ENCODE assay signal across 7 cellular contexts in the genomic region with DNA sequence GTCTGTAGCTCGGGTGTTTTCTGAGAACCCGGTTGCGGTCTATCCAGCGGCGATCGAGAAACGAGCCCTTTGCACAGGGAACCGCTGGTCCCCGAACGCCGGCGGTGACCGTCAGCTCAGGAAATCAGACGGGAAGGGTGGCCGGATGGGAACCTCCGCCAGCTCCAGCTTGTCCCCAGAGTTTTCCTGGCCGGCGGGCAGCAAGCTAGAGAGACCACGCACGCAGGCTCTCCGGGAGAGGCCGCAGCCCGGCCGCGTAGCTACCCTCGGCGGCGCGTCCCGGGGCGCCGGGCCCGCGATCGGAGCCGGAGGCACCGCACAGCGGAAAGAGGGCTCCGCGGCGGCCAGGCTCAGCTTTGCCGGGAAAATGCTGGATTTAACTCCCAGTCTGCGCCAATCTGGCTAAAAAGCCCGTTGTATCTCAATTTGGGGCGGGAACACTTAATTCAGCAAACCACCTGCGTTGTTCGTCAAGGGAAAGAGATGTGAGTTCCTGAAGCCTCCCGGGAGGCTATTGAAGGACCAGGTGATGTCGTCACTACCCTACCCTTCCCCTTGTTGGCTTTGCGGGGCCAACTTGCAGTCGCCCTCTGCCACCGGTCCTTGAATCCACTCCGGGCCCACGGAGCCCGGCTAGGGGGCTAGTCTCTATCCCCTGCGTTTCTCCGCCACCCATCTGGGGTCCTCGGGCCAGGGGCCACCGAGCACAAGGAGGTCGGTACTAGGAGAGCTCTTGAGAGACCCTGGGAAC.
DNase-seq lines count a peak whose midpoint lies in the region; ATAC-seq and TF ChIP-seq lines count a peak whose summit lies in the region.

No MANE protein-coding gene starts in this region.

- TF ChIP-seq CTCF in GM13976 (IDR thresholded peaks at IDR 0.05; ENCODE audit: borderline replicate concordance, control extremely low read depth, extremely low read depth, insufficient read depth, missing control alignments), result no peak
- TF ChIP-seq CTCF in RWPE2 (IDR thresholded peaks at IDR 0.05; ENCODE audit: poor library complexity, severe bottlenecking), result no peak
- no peak for TF ChIP-seq CTCF in choroid plexus epithelial cell (conservative IDR thresholded peaks at IDR 0.05; ENCODE audit: low read depth, low read length)

- peak; percentile 64 for ATAC-seq in RWPE2 (ENCODE audit: low read depth)
- ATAC-seq in HG02763 (IDR thresholded peaks at IDR 0.05; ENCODE audit: unreplicated experiment), result no peak

- no peak overlapping the region for H3K27ac ChIP-seq in RWPE2 (ENCODE audit: poor library complexity, severe bottlenecking)
- peak overlapping the region; percentile 53 for H3K27ac ChIP-seq in layer of hippocampus (ENCODE audit: low read depth, low read length)

- H3K27me3 ChIP-seq in RWPE2 (ENCODE audit: insufficient read depth, poor library complexity, severe bottlenecking) (peaks cover 44% of the 10 kb centered on the region), layer of hippocampus (ENCODE audit: control insufficient read depth, insufficient read depth, low read length) (no peaks in the 10 kb centered on the region)

- no peaks in the 10 kb centered on the region for H3K9me3 ChIP-seq in RWPE2 (ENCODE audit: severe bottlenecking)

- peak overlapping the region; percentile 31 for H3K4me3 ChIP-seq in RWPE2 (ENCODE audit: severe bottlenecking)
- peak overlapping the region; percentile 63 for H3K4me3 ChIP-seq in choroid plexus epithelial cell (ENCODE audit: low read depth, low read length)

- no peaks in the 10 kb centered on the region for H3K36me3 ChIP-seq in RWPE2 (ENCODE audit: low read depth)

- in situ Hi-C loops in GM13976 (cut with MboI; ENCODE audit: low sequenced_read_pairs, unreplicated experiment), result no loop called here

- H3K4me1 ChIP-seq in RWPE2 (ENCODE audit: insufficient read depth, poor library complexity, severe bottlenecking), result peaks cover 3% of the 10 kb centered on the region

- DNase-seq in GM13976 (ENCODE audit: low spot score), result peak; percentile 48
- DNase-seq in RWPE2 (ENCODE audit: low spot score), result no peak
- DNase-seq in choroid plexus epithelial cell (ENCODE audit: low read depth), result no peak
- peak; percentile 19 for DNase-seq in stimulated activated CD4-positive, alpha-beta T cell treated with anti-CD3 and anti-CD28 coated beads, Interleukin-4, amount 100 ng/mL, for 1 hour
- DNase-seq in KG1 (lab: John Stamatoyannopoulos, UW), result no peak

Comparison
In these comparisons a context has a peak if more than half of its experiments do, and no peak if none do; other contexts are left out.
1. DNase-seq: peak in GM13976 (single experiment) and stimulated activated CD4-positive, alpha-beta T cell treated with anti-CD3 and anti-CD28 coated beads, Interleukin-4, amount 100 ng/mL, for 1 hour (single experiment); none in RWPE2 (single experiment), choroid plexus epithelial cell (single experiment) and KG1 (single experiment).